Comparison of ENCODE assay signal across 8 cellular contexts in the genomic region with DNA sequence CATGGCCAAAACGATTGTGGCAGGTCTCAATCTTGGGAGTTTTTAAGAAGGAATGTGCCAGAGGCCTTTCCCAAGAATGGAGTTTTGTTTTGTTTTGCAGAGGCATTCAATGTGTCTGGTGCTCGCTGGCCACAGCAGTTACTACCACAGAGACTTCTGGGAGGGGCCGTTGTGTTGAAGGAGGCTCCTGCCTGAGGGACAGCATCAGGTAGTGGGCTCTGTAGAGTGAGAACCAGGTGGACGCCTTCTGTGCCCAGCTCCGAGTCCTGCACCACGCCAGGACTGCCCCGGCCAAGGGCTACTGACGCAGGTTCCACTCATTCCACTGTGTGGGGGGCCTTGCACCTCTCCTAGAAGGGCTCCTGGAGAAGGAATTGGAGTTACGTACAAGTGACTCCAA.
"Had no signal": no experiment of that assay in that cellular context is flagged by ENCODE, and none has a peak within 500 bp of the region (broad histone marks: within the 10 kb centered on the region; RNA-seq: fewer than 3 reads in every experiment).

No MANE protein-coding gene starts in this region.

- H3K4me1 ChIP-seq: HAP-1 had no signal

- H3K9me3 ChIP-seq: HAP-1 had no signal

- H3K27ac ChIP-seq: GM23248 had no signal

- H3K4me3 ChIP-seq: GM23248, HAP-1 had no signal

- H3K36me3 ChIP-seq: HAP-1 had no signal

- DNase-seq: GM23248, GOT3, H7, HFFc6, KG1 had no signal

- ATAC-seq: HCT116, HepG2 had no signal
